ENCODE assay signal across 8 cellular contexts in the genomic region with DNA sequence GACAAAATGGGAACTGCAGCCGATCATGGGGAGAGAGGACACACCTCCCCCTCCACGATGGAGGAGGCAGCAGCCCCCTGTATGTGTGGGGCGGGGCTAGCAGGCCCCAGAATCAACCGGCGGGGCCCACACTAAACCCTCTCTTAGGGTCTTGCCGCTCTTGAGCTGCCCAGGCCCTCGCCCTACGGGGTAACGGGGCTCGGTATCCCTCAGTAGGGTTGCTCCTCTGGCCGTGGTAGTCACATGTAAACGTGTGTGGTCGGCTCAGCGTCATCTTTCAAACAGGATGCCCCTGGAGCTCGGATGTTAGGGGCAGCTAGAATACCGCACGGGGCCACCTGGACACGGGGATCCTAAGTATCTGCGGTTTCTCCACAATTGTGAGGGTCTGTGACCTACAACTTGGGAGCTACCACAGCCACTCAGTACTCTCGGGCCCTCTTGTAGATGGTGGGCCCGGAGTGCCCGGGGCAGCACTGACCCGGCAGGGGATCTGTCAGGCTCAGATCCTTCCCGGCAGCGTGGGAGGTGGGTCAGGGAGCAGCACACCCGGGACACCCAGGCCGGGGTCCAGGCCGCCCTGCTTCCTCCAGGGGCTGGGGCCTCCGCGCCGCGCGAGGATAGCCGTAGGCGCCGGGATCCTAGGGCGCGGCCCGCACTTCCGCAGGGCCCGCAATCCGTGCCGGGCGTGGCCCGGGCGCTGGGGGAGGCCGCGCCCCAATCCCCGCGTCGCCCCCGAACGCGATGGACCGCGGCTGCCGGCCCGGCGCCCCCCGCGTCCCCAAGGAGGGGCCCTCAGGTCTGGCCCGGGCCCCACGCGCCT. TPM values are rescaled to one million over a fixed set of nuclear protein-coding genes. Genes with fewer than 3 reads are reported as not detected.
DNase-seq lines count a peak whose midpoint lies in the region; ATAC-seq and TF ChIP-seq lines count a peak whose summit lies in the region.

No MANE protein-coding gene starts in this region.

- peaks cover 24% of the 10 kb centered on the region for H3K36me3 Mint-ChIP-seq in activated naive CD4-positive, alpha-beta T cell treated with anti-CD3 and anti-CD28 coated beads, Interleukin-2, amount 10 ng/mL, durations not matched to agents 7 days and 5 days

- H3K4me3 Mint-ChIP-seq in activated naive CD4-positive, alpha-beta T cell treated with anti-CD3 and anti-CD28 coated beads, Interleukin-2, amount 10 ng/mL, durations not matched to agents 7 days and 5 days: peak overlapping the region; percentile 88

- intact Hi-C loops in psoas muscle (cut with DNase I): loop anchor here in 1 of 2 donors (5.0 kb wide), 1 partner anchor 52 kb away; no protein-coding TSS in a partner anchor

- H3K36me3 ChIP-seq in cardiac muscle cell (no peaks in the 10 kb centered on the region), psoas muscle (ENCODE audit: insufficient read depth in 1 of 2, low read depth in 1 of 2) (peaks cover 0 to 42% of the 10 kb centered on the region in 2 donors)

- CTCF ChIA-PET in activated naive CD4-positive, alpha-beta T cell treated with anti-CD3 and anti-CD28 coated beads, Interleukin-2, amount 10 ng/mL, durations not matched to agents 7 days and 5 days (lab: Charles Lee): interaction anchor here (0.8 to 1.6 kb wide), 4 partner anchors 15 to 167 kb away, joined by 3 to 4 read pairs (median 3); a partner anchor contains a TSS

- peak; percentile 48 for DNase-seq in COLO668 (lab: John Stamatoyannopoulos, UW; ENCODE audit: unreplicated experiment)
- peak; percentile 67 for DNase-seq in NAMALWA (ENCODE audit: low spot score)
- peak; percentile 60 for DNase-seq in activated naive CD4-positive, alpha-beta T cell treated with anti-CD3 and anti-CD28 coated beads, Interleukin-2, amount 10 ng/mL, durations not matched to agents 7 days and 5 days
- DNase-seq in cardiac muscle cell (ENCODE audit: low read depth in 1 of 2, low spot score in 1 of 2): peak; percentile 39 to 58
- peak in 1 of 2 donors; percentile 53 for DNase-seq in psoas muscle
- no peak for DNase-seq in NCI-H1092 (lab: John Stamatoyannopoulos, UW)

- H3K9me3 ChIP-seq in cardiac muscle cell (ENCODE audit: low read depth): no peaks in the 10 kb centered on the region
- H3K9me3 ChIP-seq in psoas muscle: no peaks in the 10 kb centered on the region

- no peaks in the 10 kb centered on the region for H3K27me3 ChIP-seq in cardiac muscle cell
- no peaks in the 10 kb centered on the region for H3K27me3 ChIP-seq in psoas muscle (ENCODE audit: insufficient read depth in 3 of 3, low read length in 2 of 3)

- H3K4me3 ChIP-seq in cardiac muscle cell: peak overlapping the region; percentile 79
- H3K4me3 ChIP-seq in psoas muscle: peak overlapping the region; percentile 74

- peak; percentile 6 for ATAC-seq in GM21576 (IDR thresholded peaks at IDR 0.05; ENCODE audit: unreplicated experiment)
- ATAC-seq in psoas muscle: peak in 1 of 4 donors; percentile 4
- ATAC-seq in HG02678 (IDR thresholded peaks at IDR 0.05; ENCODE audit: unreplicated experiment): no peak

- peak overlapping the region; percentile 96 for H3K27ac ChIP-seq in cardiac muscle cell
- peak overlapping the region; percentile 99 for H3K27ac ChIP-seq in psoas muscle

- no peaks in the 10 kb centered on the region for H3K27me3 Mint-ChIP-seq in activated naive CD4-positive, alpha-beta T cell treated with anti-CD3 and anti-CD28 coated beads, Interleukin-2, amount 10 ng/mL, durations not matched to agents 7 days and 5 days

- peaks cover 56% of the 10 kb centered on the region for H3K4me1 Mint-ChIP-seq in activated naive CD4-positive, alpha-beta T cell treated with anti-CD3 and anti-CD28 coated beads, Interleukin-2, amount 10 ng/mL, durations not matched to agents 7 days and 5 days

- TF ChIP-seq CTCF in cardiac muscle cell (IDR thresholded peaks at IDR 0.05; ENCODE audit: low read depth, low read length): no peak
- no peak for TF ChIP-seq CTCF in psoas muscle (IDR thresholded peaks at IDR 0.05)

- WGBS in psoas muscle, 3 donors: 5 to 9% (median 8%) methylated on average over 27 to 62 of the region's 64 CpGs

- H3K27ac Mint-ChIP-seq in activated naive CD4-positive, alpha-beta T cell treated with anti-CD3 and anti-CD28 coated beads, Interleukin-2, amount 10 ng/mL, durations not matched to agents 7 days and 5 days: peak overlapping the region; percentile 96

- H3K9me3 Mint-ChIP-seq in activated naive CD4-positive, alpha-beta T cell treated with anti-CD3 and anti-CD28 coated beads, Interleukin-2, amount 10 ng/mL, durations not matched to agents 7 days and 5 days: no peaks in the 10 kb centered on the region

- H3K4me1 ChIP-seq in cardiac muscle cell (ENCODE audit: low read depth) (peaks cover 44% of the 10 kb centered on the region), psoas muscle (peaks cover 41% of the 10 kb centered on the region)

RNA-seq across cellular contexts. Expression of a gene that starts 0.8 kb away (rescaled TPM):
- total RNA-seq in cardiac muscle cell (101 and 177 TPM in 2 replicates), psoas muscle (100 to 1,000 TPM in 3 of 4 donors, 10 to 100 TPM in 1; 88.3 to 192 (median 160) TPM)
- polyA plus RNA-seq in cardiac muscle cell (139 and 163 TPM in 2 replicates), psoas muscle (100 to 1,000 TPM in 2 of 3 donors, 10 to 100 TPM in 1; 79.1 to 268 (median 100) TPM)

RNA-seq across cellular contexts. Expression of a gene that starts 10.0 kb away (rescaled TPM):
- total RNA-seq in cardiac muscle cell (972 and 1,150 TPM in 2 replicates), psoas muscle (100 to 1,000 TPM; 244 to 361 (median 296) TPM)
- polyA plus RNA-seq in cardiac muscle cell (388 and 597 TPM in 2 replicates), psoas muscle (100 to 1,000 TPM; 236 to 384 (median 267) TPM)

RNA-seq across cellular contexts. Expression of a gene that starts 21.0 kb away (rescaled TPM):
- total RNA-seq in cardiac muscle cell (94.0 and 139 TPM in 2 replicates), psoas muscle (10 to 100 TPM; 23.0 to 58.4 (median 47.1) TPM)
- polyA plus RNA-seq in cardiac muscle cell (93.0 and 130 TPM in 2 replicates), psoas muscle (10 to 100 TPM; 37.5 to 79.8 (median 43.8) TPM)

RNA-seq across cellular contexts. Expression of a gene that starts 21.2 kb away (rescaled TPM):
- total RNA-seq in cardiac muscle cell (128 and 178 TPM in 2 replicates), psoas muscle (100 to 1,000 TPM; 118 to 208 (median 135) TPM)
- polyA plus RNA-seq in cardiac muscle cell (368 and 407 TPM in 2 replicates), psoas muscle (100 to 1,000 TPM; 273 to 369 (median 323) TPM)

RNA-seq across cellular contexts. Expression of a gene that starts 31.7 kb away (rescaled TPM):
- total RNA-seq in cardiac muscle cell (2.3 and 9.1 TPM in 2 replicates), psoas muscle (under 1 TPM; 0.42 to 0.78 (median 0.55) TPM)
- polyA plus RNA-seq in cardiac muscle cell (1.2 and 6.6 TPM in 2 replicates), psoas muscle (1 to 10 TPM in 1 of 3 donors, under 1 TPM in 2; 0.73 to 2.9 (median 0.76) TPM)
